Comparison of ENCODE assay signal across 8 cellular contexts in genomic region chr20:41002842-41003142, GRCh38. TPM values are rescaled to one million over a fixed set of nuclear protein-coding genes. Genes with fewer than 3 reads are reported as not detected.
DNase-seq lines count a peak whose midpoint lies in the region; ATAC-seq and TF ChIP-seq lines count a peak whose summit lies in the region.

No MANE protein-coding gene starts in this region.

- no peak for DNase-seq in activated naive CD4-positive, alpha-beta T cell treated with anti-CD3 and anti-CD28 coated beads, Interleukin-2, amount 10 ng/mL, durations not matched to agents 7 days and 5 days
- DNase-seq in activated naive CD4-positive, alpha-beta T cell treated with Interleukin-2 at 50 U/mL for 16 hours: no peak
- DNase-seq in ascending aorta (ENCODE audit: low spot score in 2 of 2) (no peak), memory B cell (ENCODE audit: low spot score in 2 of 2) (no peak), type B pancreatic cell (ENCODE audit: extremely low spot score, unreplicated experiment) (no peak), NCI-H82 (lab: John Stamatoyannopoulos, UW) (no peak), Kasumi-1 (lab: John Stamatoyannopoulos, UW) (no peak), SW 1271 (lab: John Stamatoyannopoulos, UW) (no peak)

- peaks cover 0 to 11% of the 10 kb centered on the region in 2 donors for H3K4me1 ChIP-seq in ascending aorta

- CTCF ChIA-PET in activated naive CD4-positive, alpha-beta T cell treated with anti-CD3 and anti-CD28 coated beads, Interleukin-2, amount 10 ng/mL, durations not matched to agents 7 days and 5 days (lab: Charles Lee): interaction anchor here (1.3 to 2.1 kb wide), 2 partner anchors 11 to 13 kb away, joined by 5 to 8 read pairs; no protein-coding TSS in a partner anchor

- H3K27ac ChIP-seq in ascending aorta: peak overlapping the region; percentile 46 to 56

- TF ChIP-seq CTCF in ascending aorta (IDR thresholded peaks at IDR 0.05) (no peak), type B pancreatic cell (conservative IDR thresholded peaks at IDR 0.05) (no peak)

- peaks cover 1% of the 10 kb centered on the region for H3K9me3 Mint-ChIP-seq in activated naive CD4-positive, alpha-beta T cell treated with anti-CD3 and anti-CD28 coated beads, Interleukin-2, amount 10 ng/mL, durations not matched to agents 7 days and 5 days
- no peaks in the 10 kb centered on the region for H3K9me3 Mint-ChIP-seq in memory B cell
- peaks cover 3% of the 10 kb centered on the region for H3K9me3 Mint-ChIP-seq in type B pancreatic cell

- no peaks in the 10 kb centered on the region for H3K36me3 ChIP-seq in ascending aorta

- H3K4me1 Mint-ChIP-seq in activated naive CD4-positive, alpha-beta T cell treated with anti-CD3 and anti-CD28 coated beads, Interleukin-2, amount 10 ng/mL, durations not matched to agents 7 days and 5 days: peaks cover 32% of the 10 kb centered on the region
- H3K4me1 Mint-ChIP-seq in memory B cell (peaks cover 10% of the 10 kb centered on the region), type B pancreatic cell (ENCODE audit: unreplicated experiment) (peaks cover 17% of the 10 kb centered on the region)

- ATAC-seq in memory B cell (ENCODE audit: low read depth): no peak

- no peaks in the 10 kb centered on the region for H3K27me3 ChIP-seq in ascending aorta

- no peak overlapping the region for H3K4me3 ChIP-seq in ascending aorta

- no peaks in the 10 kb centered on the region for H3K9me3 ChIP-seq in ascending aorta

- H3K4me3 Mint-ChIP-seq in activated naive CD4-positive, alpha-beta T cell treated with anti-CD3 and anti-CD28 coated beads, Interleukin-2, amount 10 ng/mL, durations not matched to agents 7 days and 5 days: no peak overlapping the region
- H3K4me3 Mint-ChIP-seq in memory B cell (peak overlapping the region; percentile 65), type B pancreatic cell (no peak overlapping the region)

- intact Hi-C loops in ascending aorta (cut with DNase I): no loop called here

- peak overlapping the region; percentile 95 for H3K27ac Mint-ChIP-seq in activated naive CD4-positive, alpha-beta T cell treated with anti-CD3 and anti-CD28 coated beads, Interleukin-2, amount 10 ng/mL, durations not matched to agents 7 days and 5 days
- H3K27ac Mint-ChIP-seq in memory B cell (peak overlapping the region; percentile 89), type B pancreatic cell (peak overlapping the region; percentile 91)

- H3K27me3 Mint-ChIP-seq in activated naive CD4-positive, alpha-beta T cell treated with anti-CD3 and anti-CD28 coated beads, Interleukin-2, amount 10 ng/mL, durations not matched to agents 7 days and 5 days: peaks cover 7% of the 10 kb centered on the region
- H3K27me3 Mint-ChIP-seq in memory B cell (no peaks in the 10 kb centered on the region), type B pancreatic cell (no peaks in the 10 kb centered on the region)

- no peaks in the 10 kb centered on the region for H3K36me3 Mint-ChIP-seq in activated naive CD4-positive, alpha-beta T cell treated with anti-CD3 and anti-CD28 coated beads, Interleukin-2, amount 10 ng/mL, durations not matched to agents 7 days and 5 days
- H3K36me3 Mint-ChIP-seq in memory B cell: no peaks in the 10 kb centered on the region
- H3K36me3 Mint-ChIP-seq in type B pancreatic cell: no peaks in the 10 kb centered on the region

RNA-seq across cellular contexts. Expression of gene TOP1, which starts 25.8 kb away (rescaled TPM):
- 9.4 TPM for total RNA-seq in ascending aorta
- 72.5 and 84.6 TPM in 2 replicates for total RNA-seq in type B pancreatic cell (ENCODE audit: low replicate concordance)
